In genomic region chr7:13115157-13115772, GRCh38 we compare ENCODE assay signal across 1 cellular context.
TF ChIP-seq lines count a peak whose summit lies in the region.

No MANE protein-coding gene starts in this region.

TF ChIP-seq in GM23338, 12 proteins besides CTCF, POLR2A, EP300 and RAD21 (continued from another document):
- TF ChIP-seq ZNF462 (CRISPR knock-in tag; IDR thresholded peaks at IDR 0.05) (no peak), POLR2AphosphoS5 (IDR thresholded peaks at IDR 0.05; ENCODE audit: low read depth) (no peak)
- TF ChIP-seq, protein P1, sequence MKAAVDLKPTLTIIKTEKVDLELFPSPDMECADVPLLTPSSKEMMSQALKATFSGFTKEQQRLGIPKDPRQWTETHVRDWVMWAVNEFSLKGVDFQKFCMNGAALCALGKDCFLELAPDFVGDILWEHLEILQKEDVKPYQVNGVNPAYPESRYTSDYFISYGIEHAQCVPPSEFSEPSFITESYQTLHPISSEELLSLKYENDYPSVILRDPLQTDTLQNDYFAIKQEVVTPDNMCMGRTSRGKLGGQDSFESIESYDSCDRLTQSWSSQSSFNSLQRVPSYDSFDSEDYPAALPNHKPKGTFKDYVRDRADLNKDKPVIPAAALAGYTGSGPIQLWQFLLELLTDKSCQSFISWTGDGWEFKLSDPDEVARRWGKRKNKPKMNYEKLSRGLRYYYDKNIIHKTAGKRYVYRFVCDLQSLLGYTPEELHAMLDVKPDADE (IDR thresholded peaks at IDR 0.05) = no peak
